In the genomic region with DNA sequence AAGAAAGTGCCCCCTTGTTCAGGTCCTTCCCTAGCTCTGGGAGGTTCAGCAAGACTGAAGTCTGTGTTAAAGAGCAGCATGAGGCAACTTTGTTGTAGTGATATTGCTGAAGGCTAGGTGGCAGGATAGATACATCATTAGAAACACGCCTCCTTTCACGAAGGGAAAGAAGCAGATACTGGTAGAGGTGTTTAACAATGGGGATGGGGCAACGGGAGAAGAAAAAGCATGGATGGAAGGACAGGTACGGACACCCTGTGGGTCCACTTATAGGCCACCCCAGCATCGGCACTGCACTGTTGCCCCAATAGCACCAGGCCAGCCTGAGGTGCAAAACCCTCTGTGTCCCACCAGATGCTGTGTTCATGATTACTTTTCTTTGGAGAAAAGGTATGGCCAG, we compare ENCODE assay signal across 8 cellular contexts. TPM values are rescaled to one million over a fixed set of nuclear protein-coding genes. Genes with fewer than 3 reads are reported as not detected.
DNase-seq lines count a peak whose midpoint lies in the region; ATAC-seq and TF ChIP-seq lines count a peak whose summit lies in the region.

No MANE protein-coding gene starts in this region.

- H4K20me1 ChIP-seq in neural progenitor cell (ENCODE audit: low read depth) = no peaks in the 10 kb centered on the region

- H3K4me3 Mint-ChIP-seq in CD8-positive, alpha-beta T cell = no peak overlapping the region
- H3K4me3 Mint-ChIP-seq in neural progenitor cell = no peak overlapping the region

- peaks cover 13% of the 10 kb centered on the region for H3K79me2 ChIP-seq in neural progenitor cell (ENCODE audit: low read depth)

- peaks cover 6% of the 10 kb centered on the region for H3K27me3 ChIP-seq in CD8-positive, alpha-beta T cell (ENCODE audit: insufficient read depth, low read length)
- no peaks in the 10 kb centered on the region for H3K27me3 ChIP-seq in neural progenitor cell

- no peak overlapping the region for H3K9ac ChIP-seq in neural progenitor cell

- H3K4me1 ChIP-seq in CD8-positive, alpha-beta T cell (ENCODE audit: insufficient read depth, low read length) = peaks cover 14% of the 10 kb centered on the region
- peaks cover 33% of the 10 kb centered on the region for H3K4me1 ChIP-seq in neural progenitor cell

- H3K36me3 ChIP-seq in CD8-positive, alpha-beta T cell (ENCODE audit: insufficient read depth, low read length) = no peaks in the 10 kb centered on the region
- H3K36me3 ChIP-seq in neural progenitor cell = no peaks in the 10 kb centered on the region

- intact Hi-C loops in CD8-positive, alpha-beta T cell (cut with DNase I, micrococcal nuclease) = loop anchor here in 1 of 2 experiments (1.0 to 10.0 kb wide), 3 partner anchors 466 to 1014 kb away; no protein-coding TSS in a partner anchor

- no peaks in the 10 kb centered on the region for H3K9me3 ChIP-seq in CD8-positive, alpha-beta T cell (ENCODE audit: low read length)
- H3K9me3 ChIP-seq in neural progenitor cell (ENCODE audit: low read depth) = no peaks in the 10 kb centered on the region

- no peak overlapping the region for H3K27ac ChIP-seq in CD8-positive, alpha-beta T cell (ENCODE audit: low read depth, low read length)
- H3K27ac ChIP-seq in neural progenitor cell = no peak overlapping the region

- DNase-seq in CD8-positive, alpha-beta T cell = no peak
- DNase-seq in NCI-H1417 treated with DMSO at 0.1 percent for 48 hours (lab: John Stamatoyannopoulos, UW) (peak; percentile 43), fibroblast of gingiva (ENCODE audit: low read depth) (peak; percentile 56), neural progenitor cell (ENCODE audit: low spot score) (peak; percentile 82)
- DNase-seq in activated effector memory CD4-positive, alpha-beta T cell treated with anti-CD3 and anti-CD28 coated beads, Interleukin-2, amount 50 U/mL, for 16 hours = no peak

- no peak overlapping the region for H3K4me3 ChIP-seq in CD8-positive, alpha-beta T cell (ENCODE audit: low read depth, low read length)
- H3K4me3 ChIP-seq in neural progenitor cell = no peak overlapping the region

- POLR2A ChIA-PET in CD8-positive, alpha-beta T cell (lab: Charles Lee) = no interaction called here

- H3K27ac Mint-ChIP-seq in CD8-positive, alpha-beta T cell = no peak overlapping the region
- H3K27ac Mint-ChIP-seq in neural progenitor cell = no peak overlapping the region

- peak; percentile 22 for TF ChIP-seq CTCF in CD8-positive, alpha-beta T cell (IDR thresholded peaks at IDR 0.05)
- TF ChIP-seq CTCF in neural progenitor cell (IDR thresholded peaks at IDR 0.05) = peak; percentile 81

- H3K4me1 Mint-ChIP-seq in CD8-positive, alpha-beta T cell (ENCODE audit: low read depth) = peaks cover 9% of the 10 kb centered on the region
- H3K4me1 Mint-ChIP-seq in neural progenitor cell = peaks cover 28% of the 10 kb centered on the region

- H3K27me3 Mint-ChIP-seq in CD8-positive, alpha-beta T cell (ENCODE audit: low read depth) = peaks cover 32% of the 10 kb centered on the region
- H3K27me3 Mint-ChIP-seq in neural progenitor cell (ENCODE audit: insufficient read depth, low read depth) = no peaks in the 10 kb centered on the region

- ATAC-seq in CD8-positive, alpha-beta T cell = peak; percentile 53
- peak; percentile 58 for ATAC-seq in GM19438 (IDR thresholded peaks at IDR 0.05; ENCODE audit: low read depth, unreplicated experiment)
- ATAC-seq in SK-N-SH treated with all-trans-retinoic acid at 6 μM for 48 hours = peak; percentile 61
- no peak for ATAC-seq in HG02870 (IDR thresholded peaks at IDR 0.05; ENCODE audit: unreplicated experiment)

- no peaks in the 10 kb centered on the region for H3K36me3 Mint-ChIP-seq in CD8-positive, alpha-beta T cell
- H3K36me3 Mint-ChIP-seq in neural progenitor cell = no peaks in the 10 kb centered on the region

- no peak overlapping the region for H3K4me2 ChIP-seq in neural progenitor cell

- no peak overlapping the region for H2AFZ ChIP-seq in neural progenitor cell (replicated peaks)

- no peaks in the 10 kb centered on the region for H3K9me3 Mint-ChIP-seq in CD8-positive, alpha-beta T cell
- no peaks in the 10 kb centered on the region for H3K9me3 Mint-ChIP-seq in neural progenitor cell

- CTCF ChIA-PET in CD8-positive, alpha-beta T cell (lab: Charles Lee) = interaction anchor here (0.9 to 2.4 kb wide), 9 partner anchors 9 to 1059 kb away, joined by 3 to 12 read pairs (median 4); no protein-coding TSS in a partner anchor

- H3F3A ChIP-seq in neural progenitor cell (ENCODE audit: low read depth) = peaks cover 26% of the 10 kb centered on the region

TF ChIP-seq in SK-N-SH treated with all-trans-retinoic acid at 6 μM for 48 hours, 23 proteins besides CTCF, POLR2A, EP300 and RAD21:
- TF ChIP-seq, protein P1, sequence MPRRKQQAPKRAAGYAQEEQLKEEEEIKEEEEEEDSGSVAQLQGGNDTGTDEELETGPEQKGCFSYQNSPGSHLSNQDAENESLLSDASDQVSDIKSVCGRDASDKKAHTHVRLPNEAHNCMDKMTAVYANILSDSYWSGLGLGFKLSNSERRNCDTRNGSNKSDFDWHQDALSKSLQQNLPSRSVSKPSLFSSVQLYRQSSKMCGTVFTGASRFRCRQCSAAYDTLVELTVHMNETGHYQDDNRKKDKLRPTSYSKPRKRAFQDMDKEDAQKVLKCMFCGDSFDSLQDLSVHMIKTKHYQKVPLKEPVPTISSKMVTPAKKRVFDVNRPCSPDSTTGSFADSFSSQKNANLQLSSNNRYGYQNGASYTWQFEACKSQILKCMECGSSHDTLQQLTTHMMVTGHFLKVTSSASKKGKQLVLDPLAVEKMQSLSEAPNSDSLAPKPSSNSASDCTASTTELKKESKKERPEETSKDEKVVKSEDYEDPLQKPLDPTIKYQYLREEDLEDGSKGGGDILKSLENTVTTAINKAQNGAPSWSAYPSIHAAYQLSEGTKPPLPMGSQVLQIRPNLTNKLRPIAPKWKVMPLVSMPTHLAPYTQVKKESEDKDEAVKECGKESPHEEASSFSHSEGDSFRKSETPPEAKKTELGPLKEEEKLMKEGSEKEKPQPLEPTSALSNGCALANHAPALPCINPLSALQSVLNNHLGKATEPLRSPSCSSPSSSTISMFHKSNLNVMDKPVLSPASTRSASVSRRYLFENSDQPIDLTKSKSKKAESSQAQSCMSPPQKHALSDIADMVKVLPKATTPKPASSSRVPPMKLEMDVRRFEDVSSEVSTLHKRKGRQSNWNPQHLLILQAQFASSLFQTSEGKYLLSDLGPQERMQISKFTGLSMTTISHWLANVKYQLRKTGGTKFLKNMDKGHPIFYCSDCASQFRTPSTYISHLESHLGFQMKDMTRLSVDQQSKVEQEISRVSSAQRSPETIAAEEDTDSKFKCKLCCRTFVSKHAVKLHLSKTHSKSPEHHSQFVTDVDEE (CRISPR knock-in tag; IDR thresholded peaks at IDR 0.05) = 0 out of 2 replicates have a peak, but pooled peaks have one; percentile 56
- no peak for TF ChIP-seq SNAI2 (CRISPR knock-in tag; IDR thresholded peaks at IDR 0.05)

RNA-seq across cellular contexts. Expression of a gene that starts 3.5 kb away (rescaled TPM):
- not detected for total RNA-seq in CD8-positive, alpha-beta T cell
- 150 and 249 TPM in 2 replicates for total RNA-seq in neural progenitor cell (ENCODE audit: low replicate concordance)

Comparison
In these comparisons a context has a peak if more than half of its experiments do, and no peak if none do; other contexts are left out.
1. DNase-seq: peak in NCI-H1417 treated with DMSO at 0.1 percent for 48 hours (single experiment), fibroblast of gingiva (single experiment) and neural progenitor cell (single experiment); none in CD8-positive, alpha-beta T cell (0 of 7) and activated effector memory CD4-positive, alpha-beta T cell treated with anti-CD3 and anti-CD28 coated beads, Interleukin-2, amount 50 U/mL, for 16 hours (single experiment).
2. RNA of a gene that starts 3.5 kb away (total RNA-seq): 150 to 249 TPM in neural progenitor cell; not detected in CD8-positive, alpha-beta T cell; every median in the first group is over 100 times any median in the second.